ENCODE assay signal across 8 cellular contexts in genomic region chrX:101407748-101408529, GRCh38. TPM values are rescaled to one million over a fixed set of nuclear protein-coding genes. Genes with fewer than 3 reads are reported as not detected.
DNase-seq lines count a peak whose midpoint lies in the region; ATAC-seq and TF ChIP-seq lines count a peak whose summit lies in the region.

Gene GLA, minus strand, starts transcription at chrX:101407925. Its CDS starts 22 bp downstream, at chrX:101407903.
A gene with protein sequence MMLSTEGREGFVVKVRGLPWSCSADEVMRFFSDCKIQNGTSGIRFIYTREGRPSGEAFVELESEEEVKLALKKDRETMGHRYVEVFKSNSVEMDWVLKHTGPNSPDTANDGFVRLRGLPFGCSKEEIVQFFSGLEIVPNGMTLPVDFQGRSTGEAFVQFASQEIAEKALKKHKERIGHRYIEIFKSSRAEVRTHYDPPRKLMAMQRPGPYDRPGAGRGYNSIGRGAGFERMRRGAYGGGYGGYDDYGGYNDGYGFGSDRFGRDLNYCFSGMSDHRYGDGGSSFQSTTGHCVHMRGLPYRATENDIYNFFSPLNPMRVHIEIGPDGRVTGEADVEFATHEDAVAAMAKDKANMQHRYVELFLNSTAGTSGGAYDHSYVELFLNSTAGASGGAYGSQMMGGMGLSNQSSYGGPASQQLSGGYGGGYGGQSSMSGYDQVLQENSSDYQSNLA (plus strand): TSS chrX:101408222. CDS start chrX:101411989, 3,767 bp downstream.

- H3K27ac ChIP-seq in angular gyrus (ENCODE audit: low read depth, low read length) (peak within 1 kb of the TSS; percentile 95), prostate gland (peak within 1 kb of the TSS; percentile 94 to 95), urinary bladder (ENCODE audit: low read depth) (peak within 1 kb of the TSS; percentile 96)

- H3K4me1 ChIP-seq in prostate gland (replicated peaks), result no peaks in the 10 kb centered on the region
- no peaks in the 10 kb centered on the region for H3K4me1 ChIP-seq in urinary bladder (ENCODE audit: insufficient read depth)

- no peaks in the 10 kb centered on the region for H3K36me3 ChIP-seq in prostate gland
- no peaks in the 10 kb centered on the region for H3K36me3 ChIP-seq in urinary bladder (ENCODE audit: insufficient read depth)

- H3K4me3 ChIP-seq in prostate gland (peak within 1 kb of the TSS; percentile 48 to 49), urinary bladder (ENCODE audit: low read depth, low read length) (peak within 1 kb of the TSS; percentile 63)

- intact Hi-C loops in left ventricle myocardium superior (cut with micrococcal nuclease) (no loop called here), prostate gland (cut with DNase I) (no loop called here)

- ATAC-seq in HG02938 (IDR thresholded peaks at IDR 0.05; ENCODE audit: unreplicated experiment) (peak; percentile 95), left ventricle myocardium superior (peak; percentile 99)

- TF ChIP-seq POLR2A in GM15510 (IDR thresholded peaks at IDR 0.05; ENCODE audit: borderline replicate concordance, extremely low read depth, insufficient read length) (peak; percentile 59), prostate gland (IDR thresholded peaks at IDR 0.05) (peak; percentile 51)

- DNase-seq in NCI-H187 (lab: John Stamatoyannopoulos, UW) (peak; percentile 94), T-helper 2 cell (peak; percentile 46 to 98 (median 81)), left ventricle myocardium superior (peak; percentile 89), prostate gland (ENCODE audit: low spot score) (peak; percentile 91)

- under 1% methylated on average over 42 of the region's 47 CpGs for WGBS in prostate gland
- WGBS in urinary bladder, result under 1% methylated on average over 47 of the region's 47 CpGs

- no peaks in the 10 kb centered on the region for H3K9me3 ChIP-seq in prostate gland

- no peak for TF ChIP-seq CTCF in prostate gland (IDR thresholded peaks at IDR 0.05)

- no peaks in the 10 kb centered on the region for H3K27me3 ChIP-seq in prostate gland (replicated peaks; ENCODE audit: insufficient read depth)

RNA-seq across cellular contexts. Expression of gene GLA, which starts in this region (rescaled TPM):
- total RNA-seq in left ventricle myocardium superior (8.0 TPM), prostate gland (10 to 100 TPM; 12.6 to 16.4 TPM), urinary bladder (21.3 TPM)
- polyA plus RNA-seq in urinary bladder, result 21.3 TPM

RNA-seq across cellular contexts. Expression of the second gene that starts in this region (rescaled TPM):
- total RNA-seq in left ventricle myocardium superior, result 54.4 TPM
- total RNA-seq in prostate gland, result 10 to 100 TPM; 43.7 to 56.3 TPM
- 60.4 TPM for total RNA-seq in urinary bladder
- 86.2 TPM for polyA plus RNA-seq in urinary bladder

Comparison
In these comparisons a context has a peak if more than half of its experiments do, and no peak if none do; other contexts are left out.
1. Peak in every context shown above with its lines: DNase-seq, ATAC-seq, H3K4me3 ChIP-seq and H3K27ac ChIP-seq.